ENCODE assay signal across 22 cellular contexts in the genomic region with DNA sequence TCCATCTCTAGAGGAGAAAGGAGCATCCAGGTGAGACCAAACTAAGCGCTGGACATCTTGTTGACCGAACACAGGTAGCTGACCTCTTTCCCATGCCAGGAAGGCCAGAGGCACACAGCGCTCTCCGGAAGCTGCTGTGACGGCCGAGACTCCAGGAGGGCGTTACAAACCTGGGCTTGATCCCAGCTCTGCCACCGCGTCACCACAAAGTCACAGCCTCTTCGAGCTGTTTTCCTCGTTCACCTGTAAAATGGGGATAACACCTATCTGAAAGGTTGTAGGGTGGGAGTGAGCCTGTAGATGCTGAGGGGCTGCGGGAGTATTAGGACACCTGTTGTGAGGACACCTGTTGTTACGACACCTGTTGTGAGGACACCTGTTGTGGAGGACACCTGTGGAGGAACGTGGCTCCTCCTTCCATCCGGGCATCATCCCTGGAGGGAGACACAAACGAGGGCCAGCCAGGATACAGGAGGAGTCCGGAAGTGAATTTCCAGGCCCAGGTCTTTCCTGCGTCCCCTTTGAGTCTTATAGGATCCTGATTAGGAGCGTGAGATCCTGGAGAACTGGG. TPM values are rescaled to one million over a fixed set of nuclear protein-coding genes. Genes with fewer than 3 reads are reported as not detected.
"Had no signal": no experiment of that assay in that cellular context is flagged by ENCODE, and none has a peak within 500 bp of the region (broad histone marks: within the 10 kb centered on the region; RNA-seq: fewer than 3 reads in every experiment).

No MANE protein-coding gene starts in this region.

- H3K9me3 Mint-ChIP-seq: naive B cell, nephron had no signal

- H3K27me3 ChIP-seq: hepatocyte, right lobe of liver had no signal

- ATAC-seq: psoas muscle; right lobe of liver; stimulated activated naive CD8-positive, alpha-beta T cell treated with anti-CD3 and anti-CD28 coated beads, Interleukin-15, Interleukin-2, amounts not matched to agents 100 U/mL and 50 U/mL, for 24 hours had no signal

- H3K4me1 ChIP-seq: parathyroid adenoma, psoas muscle, right lobe of liver, tibial artery had no signal

- H3K9me3 ChIP-seq: psoas muscle, right lobe of liver, tibial artery had no signal

- H3K27ac ChIP-seq: coronary artery, hepatocyte, parathyroid adenoma, psoas muscle, right lobe of liver, skin epidermis, tibial artery had no signal

- H3K9ac ChIP-seq: parathyroid adenoma had no signal

- H3K4me3 ChIP-seq: coronary artery, hepatocyte, psoas muscle, right lobe of liver, skin epidermis, tibial artery had no signal

- DNase-seq: effector CD4-positive, alpha-beta T cell; foreskin melanocyte; head of caudate nucleus; mesendoderm; naive B cell; occipital lobe; psoas muscle; retina; right lobe of liver; stimulated activated CD4-positive, alpha-beta T cell treated with anti-CD3 and anti-CD28 coated beads, Interleukin-12 subunit alpha, Interleukin-12 subunit beta, amount 100 ng/mL, for 4 hours; stimulated activated CD4-positive, alpha-beta T cell treated with anti-CD3 and anti-CD28 coated beads, Interleukin-2, amount 100 ng/mL, for 48 hours; stimulated activated naive CD8-positive, alpha-beta T cell treated with anti-CD3 and anti-CD28 coated beads, Interleukin-15, Interleukin-2, amounts not matched to agents 100 U/mL and 50 U/mL, for 24 hours; tibial artery had no signal

- H3K4me3 Mint-ChIP-seq: naive B cell, nephron had no signal

- H3K36me3 ChIP-seq: right lobe of liver, tibial artery had no signal

- H3K27ac Mint-ChIP-seq: nephron had no signal

- H3K4me1 Mint-ChIP-seq: nephron had no signal

RNA-seq across cellular contexts. Expression of a gene that starts 2.3 kb away (rescaled TPM):
- total RNA-seq: chondrocyte, dermis microvascular lymphatic vessel endothelial cell, liver, lung microvascular endothelial cell, occipital lobe had no signal
- polyA plus RNA-seq: liver had no signal
